ENCODE assay signal across 8 cellular contexts in the genomic region with DNA sequence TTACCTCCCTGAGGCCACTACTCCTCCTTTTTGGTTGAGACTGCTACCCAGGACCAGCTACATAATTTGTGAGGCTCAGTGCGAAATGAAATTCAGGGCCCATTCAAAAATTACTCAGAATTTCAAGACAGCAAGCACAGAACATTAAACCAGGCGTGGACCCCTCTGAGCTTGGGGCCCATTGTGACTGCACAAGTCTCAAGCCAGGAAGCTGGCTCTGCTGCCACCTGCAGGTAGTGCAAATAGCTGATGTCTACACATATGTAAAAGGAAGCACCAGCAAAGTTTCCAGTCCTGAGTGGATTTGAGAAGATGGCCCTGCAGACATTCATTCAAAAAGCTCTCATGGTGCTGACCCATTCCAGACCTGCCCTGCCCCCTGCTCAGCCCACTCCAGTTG.
A peak's percentile ranks its signal among the peaks of the same experiment; 100 is the strongest.
DNase-seq lines count a peak whose midpoint lies in the region; FAIRE-seq and TF ChIP-seq lines count a peak whose summit lies in the region.

No MANE protein-coding gene starts in this region.

- TF ChIP-seq EP300 in ovary (IDR thresholded peaks at IDR 0.05) = no peak

- H3K4me1 Mint-ChIP-seq in endothelial cell (ENCODE audit: unreplicated experiment) = no peaks in the 10 kb centered on the region
- H3K4me1 Mint-ChIP-seq in progenitor cell of endocrine pancreas (ENCODE audit: low read depth) = no peaks in the 10 kb centered on the region

- no peak for TF ChIP-seq POLR2A in H54 (IDR thresholded peaks at IDR 0.05; ENCODE audit: low read depth, low read length)
- no peak for TF ChIP-seq POLR2A in ovary (IDR thresholded peaks at IDR 0.05)

- no peak overlapping the region for H3K27ac ChIP-seq in ovary

- no peaks in the 10 kb centered on the region for H3K9me3 Mint-ChIP-seq in endothelial cell (ENCODE audit: unreplicated experiment)
- H3K9me3 Mint-ChIP-seq in progenitor cell of endocrine pancreas (ENCODE audit: low read depth) = peaks cover 2% of the 10 kb centered on the region

- no peaks in the 10 kb centered on the region for H3K4me1 ChIP-seq in ovary (ENCODE audit: insufficient read depth)

- no peaks in the 10 kb centered on the region for H3K36me3 Mint-ChIP-seq in endothelial cell (ENCODE audit: low read depth, unreplicated experiment)
- H3K36me3 Mint-ChIP-seq in progenitor cell of endocrine pancreas (ENCODE audit: insufficient read depth) = no peaks in the 10 kb centered on the region

- DNase-seq in DMS153 (lab: John Stamatoyannopoulos, UW) (peak; percentile 3), DMS153 treated with DMSO at 0.1 percent for 48 hours (lab: John Stamatoyannopoulos, UW; ENCODE audit: unreplicated experiment) (no peak), H54 (ENCODE audit: insufficient read length, low spot score) (peak; percentile 5), NOMO-1 treated with DMSO at 0.1 percent for 48 hours (lab: John Stamatoyannopoulos, UW; ENCODE audit: unreplicated experiment) (peak; percentile 20), endothelial cell (ENCODE audit: low spot score) (no peak), progenitor cell of endocrine pancreas (ENCODE audit: low spot score, unreplicated experiment) (no peak), DMS79 treated with DMSO at 0.1 percent for 48 hours (lab: John Stamatoyannopoulos, UW) (no peak), ovary (no peak)

- no peaks in the 10 kb centered on the region for H3K27me3 ChIP-seq in ovary

- H3K27me3 Mint-ChIP-seq in endothelial cell (ENCODE audit: unreplicated experiment) (no peaks in the 10 kb centered on the region), progenitor cell of endocrine pancreas (peaks cover 8% of the 10 kb centered on the region)

- H3K4me3 ChIP-seq in ovary = no peak overlapping the region

- intact Hi-C loops in ovary (cut with DNase I) = no loop called here

- H3K36me3 ChIP-seq in ovary = no peaks in the 10 kb centered on the region

- TF ChIP-seq CTCF in endothelial cell (IDR thresholded peaks at IDR 0.05; ENCODE audit: unreplicated experiment) = peak; percentile 44
- peak; percentile 22 for TF ChIP-seq CTCF in progenitor cell of endocrine pancreas (IDR thresholded peaks at IDR 0.05; ENCODE audit: unreplicated experiment)
- no peak for TF ChIP-seq CTCF in ovary (IDR thresholded peaks at IDR 0.05)

- H3K9me3 ChIP-seq in ovary = no peaks in the 10 kb centered on the region

- H3K4me3 Mint-ChIP-seq in endothelial cell (ENCODE audit: unreplicated experiment) = no peak overlapping the region
- no peak overlapping the region for H3K4me3 Mint-ChIP-seq in progenitor cell of endocrine pancreas (ENCODE audit: low read depth)

- 46 to 75% (median 70%) methylated on average over 2 of the region's 2 CpGs for WGBS in ovary, 3 donors

- H3K27ac Mint-ChIP-seq in endothelial cell (ENCODE audit: unreplicated experiment) (no peak overlapping the region), progenitor cell of endocrine pancreas (no peak overlapping the region)

- FAIRE-seq in H54 (lab: Jason Lieb, UNC) = no peak

Comparison
In these comparisons a context has a peak if more than half of its experiments do, and no peak if none do; other contexts are left out.
1. DNase-seq: peak in DMS153 (single experiment), H54 (single experiment) and NOMO-1 treated with DMSO at 0.1 percent for 48 hours (single experiment); none in DMS153 treated with DMSO at 0.1 percent for 48 hours (single experiment), endothelial cell (single experiment), progenitor cell of endocrine pancreas (single experiment), DMS79 treated with DMSO at 0.1 percent for 48 hours (single experiment) and ovary (0 of 5).
2. CTCF ChIP-seq: peak in endothelial cell (single experiment) and progenitor cell of endocrine pancreas (single experiment); none in ovary (0 of 3).